In genomic region chr15:101637038-101637437, GRCh38 we compare ENCODE assay signal across 19 cellular contexts.
"Had no signal": no experiment of that assay in that cellular context is flagged by ENCODE, and none has a peak within 500 bp of the region (broad histone marks: within the 10 kb centered on the region; RNA-seq: fewer than 3 reads in every experiment).

No MANE protein-coding gene starts in this region.

- H3K4me3 ChIP-seq: coronary artery, heart right ventricle, mucosa of descending colon, spleen, thoracic aorta, transverse colon had no signal

- H3K27ac Mint-ChIP-seq: endodermal cell; stimulated activated naive B cell treated with anti-CD40 and anti-IgM and Interleukin-4, amounts not matched to agents 10 μg/mL and 1 μg/mL and 100 μg/mL, for 72 hours; stimulated activated naive CD8-positive, alpha-beta T cell treated with anti-CD3 and anti-CD28 coated beads, Interleukin-15, amount 100 ng/mL, for 72 hours had no signal

- H3K27me3 ChIP-seq: heart right ventricle, spleen, transverse colon had no signal

- H3K27ac ChIP-seq: coronary artery, heart right ventricle, spleen, thoracic aorta had no signal

- ATAC-seq: naive thymus-derived CD8-positive, alpha-beta T cell; sciatic nerve; stimulated activated naive B cell treated with anti-CD40 and anti-IgM and Interleukin-4, amounts not matched to agents 10 μg/mL and 1 μg/mL and 100 μg/mL, for 72 hours; stimulated activated naive CD8-positive, alpha-beta T cell treated with anti-CD3 and anti-CD28 coated beads, Interleukin-15, amount 100 ng/mL, for 72 hours had no signal

- H3K9me3 Mint-ChIP-seq: endodermal cell; naive thymus-derived CD8-positive, alpha-beta T cell; neural crest cell; stimulated activated naive B cell treated with anti-CD40 and anti-IgM and Interleukin-4, amounts not matched to agents 10 μg/mL and 1 μg/mL and 100 μg/mL, for 72 hours; stimulated activated naive CD8-positive, alpha-beta T cell treated with anti-CD3 and anti-CD28 coated beads, Interleukin-15, amount 100 ng/mL, for 72 hours had no signal

- H3K4me3 Mint-ChIP-seq: endodermal cell; naive thymus-derived CD8-positive, alpha-beta T cell; neural crest cell; stimulated activated naive B cell treated with anti-CD40 and anti-IgM and Interleukin-4, amounts not matched to agents 10 μg/mL and 1 μg/mL and 100 μg/mL, for 72 hours; stimulated activated naive CD8-positive, alpha-beta T cell treated with anti-CD3 and anti-CD28 coated beads, Interleukin-15, amount 100 ng/mL, for 72 hours had no signal

- DNase-seq: effector CD4-positive, alpha-beta T cell; endodermal cell; heart right ventricle; kidney glomerular epithelial cell; naive thymus-derived CD8-positive, alpha-beta T cell; posterior cingulate gyrus; spleen; stimulated activated CD4-positive, alpha-beta T cell treated with anti-CD3 and anti-CD28 coated beads, Interleukin-15, amount 100 ng/mL, for 24 hours; stimulated activated CD4-positive, alpha-beta T cell treated with anti-CD3 and anti-CD28 coated beads, Interleukin-1b, Interleukin-23, amount 100 ng/mL, for 48 hours; stimulated activated CD4-positive, alpha-beta T cell treated with anti-CD3 and anti-CD28 coated beads, Interleukin-4, amount 100 ng/mL, for 24 hours; stimulated activated naive B cell treated with anti-CD40 and anti-IgM and Interleukin-4, amounts not matched to agents 10 μg/mL and 1 μg/mL and 100 μg/mL, for 72 hours; stimulated activated naive CD8-positive, alpha-beta T cell treated with anti-CD3 and anti-CD28 coated beads, Interleukin-15, amount 100 ng/mL, for 72 hours; substantia nigra had no signal

- H3K27me3 Mint-ChIP-seq: naive thymus-derived CD8-positive, alpha-beta T cell; stimulated activated naive B cell treated with anti-CD40 and anti-IgM and Interleukin-4, amounts not matched to agents 10 μg/mL and 1 μg/mL and 100 μg/mL, for 72 hours; stimulated activated naive CD8-positive, alpha-beta T cell treated with anti-CD3 and anti-CD28 coated beads, Interleukin-15, amount 100 ng/mL, for 72 hours had no signal

- H3K9me3 ChIP-seq: heart right ventricle, mucosa of descending colon, spleen, thoracic aorta, transverse colon had no signal
